In genomic region chr5:159089675-159090074, GRCh38 we compare ENCODE assay signal across 17 cellular contexts. TPM values are rescaled to one million over a fixed set of nuclear protein-coding genes. Genes with fewer than 3 reads are reported as not detected.
DNase-seq lines count a peak whose midpoint lies in the region; ATAC-seq, FAIRE-seq and TF ChIP-seq lines count a peak whose summit lies in the region.
"Had no signal": no experiment of that assay in that cellular context is flagged by ENCODE, and none has a peak within 500 bp of the region (broad histone marks: within the 10 kb centered on the region; RNA-seq: fewer than 3 reads in every experiment).

No MANE protein-coding gene starts in this region.

- H3F3A ChIP-seq in neural cell (ENCODE audit: insufficient read depth, low read length, poor library complexity, severe bottlenecking) (no peaks in the 10 kb centered on the region), GM23248 (ENCODE audit: insufficient read depth) (no peaks in the 10 kb centered on the region)

- CTCF ChIA-PET in HepG2 (lab: Yijun Ruan, JAX; ENCODE audit: low intra/inter-chr PET ratio, low total read pairs): no interaction called here

- no peaks in the 10 kb centered on the region for H3K9me2 ChIP-seq in neural cell (ENCODE audit: insufficient read depth, low read length)
- H3K9me2 ChIP-seq in GM23248 (ENCODE audit: insufficient read depth): no peaks in the 10 kb centered on the region

- no peaks in the 10 kb centered on the region for H3K4me1 ChIP-seq in HepG2 (ENCODE audit: insufficient read depth, low read length)
- no peaks in the 10 kb centered on the region for H3K4me1 ChIP-seq in right lobe of liver
- peaks cover 4 to 24% of the 10 kb centered on the region in 2 donors for H3K4me1 ChIP-seq in ascending aorta
- peaks cover 13% of the 10 kb centered on the region for H3K4me1 ChIP-seq in GM23248 (ENCODE audit: insufficient read depth)

- TF ChIP-seq EP300 in HepG2 (IDR thresholded peaks at IDR 0.05; ENCODE audit: low read depth in 2 of 2, low read length in 2 of 2) (no peak), HepG2 (CRISPR knock-in tag; IDR thresholded peaks at IDR 0.05; ENCODE audit: borderline replicate concordance) (no peak), neural cell (conservative IDR thresholded peaks at IDR 0.05; ENCODE audit: poor library complexity, severe bottlenecking) (no peak)

- H3K9me3 ChIP-seq in HepG2 (ENCODE audit: low read length) (no peaks in the 10 kb centered on the region), right lobe of liver (no peaks in the 10 kb centered on the region), ascending aorta (no peaks in the 10 kb centered on the region), neural cell (ENCODE audit: low read length) (no peaks in the 10 kb centered on the region), GM23248 (ENCODE audit: low read depth) (no peaks in the 10 kb centered on the region)

- ATAC-seq in HepG2 (no peak), right lobe of liver (no peak), HG03521 (IDR thresholded peaks at IDR 0.05; ENCODE audit: unreplicated experiment) (no peak), HG02759 (IDR thresholded peaks at IDR 0.05; ENCODE audit: unreplicated experiment) (no peak)

- POLR2A ChIA-PET in HepG2 (lab: Yijun Ruan, JAX): no interaction called here

- no peak overlapping the region for H3K9ac ChIP-seq in HepG2 (ENCODE audit: insufficient read depth, low read depth, low read length)
- H3K9ac ChIP-seq in neural cell (ENCODE audit: low read length): no peak overlapping the region
- no peak overlapping the region for H3K9ac ChIP-seq in GM23248

- H2AFZ ChIP-seq in HepG2 (ENCODE audit: low read length) (no peak overlapping the region), neural cell (ENCODE audit: low read depth, low read length) (no peak overlapping the region), GM23248 (no peak overlapping the region)

- BruUV-seq in HepG2 (replicated peaks; lab: Mats Ljungman, UMichigan): no TSS peak

- no peak overlapping the region for H3K27ac ChIP-seq in HepG2 (ENCODE audit: extremely low read length, insufficient read depth, low read length)
- H3K27ac ChIP-seq in right lobe of liver: no peak overlapping the region
- peak overlapping the region; percentile 42 to 97 for H3K27ac ChIP-seq in ascending aorta
- H3K27ac ChIP-seq in neural cell (ENCODE audit: low read length): no peak overlapping the region
- no peak overlapping the region for H3K27ac ChIP-seq in GM23248
- H3K27ac ChIP-seq: HL-60 had no signal

- intact Hi-C loops in HepG2 (cut with micrococcal nuclease; ENCODE audit: unreplicated experiment) (no loop called here), right lobe of liver (cut with DNase I) (no loop called here), ascending aorta (cut with DNase I) (no loop called here)

- in situ Hi-C loops in HepG2 (cut with HindIII; ENCODE audit: extremely low pct_ligation_motif_present, low pct_unique_long_range_greater_than_20kb): no loop called here
- in situ Hi-C loops in GM23248 (cut with MboI): no loop called here

- FAIRE-seq in HepG2 (lab: Jason Lieb, UNC) (no peak), RCC 7860 (lab: Jason Lieb, UNC) (no peak)
- FAIRE-seq: HTR-8/SVneo had no signal

- TF ChIP-seq RAD21 in HepG2 (CRISPR knock-in tag; IDR thresholded peaks at IDR 0.05): no peak
- no peak for TF ChIP-seq RAD21 in neural cell (conservative IDR thresholded peaks at IDR 0.05)

- H4K20me1 ChIP-seq in HepG2 (ENCODE audit: insufficient read depth, low read length): no peaks in the 10 kb centered on the region
- peaks cover 7% of the 10 kb centered on the region for H4K20me1 ChIP-seq in neural cell (ENCODE audit: insufficient read depth)
- no peaks in the 10 kb centered on the region for H4K20me1 ChIP-seq in GM23248 (ENCODE audit: insufficient read depth)

- H3K79me2 ChIP-seq in HepG2 (ENCODE audit: insufficient read depth, low read length): no peaks in the 10 kb centered on the region
- peaks cover 94% of the 10 kb centered on the region for H3K79me2 ChIP-seq in neural cell (replicated peaks; ENCODE audit: insufficient read depth, low read length)
- peaks cover 48% of the 10 kb centered on the region for H3K79me2 ChIP-seq in GM23248 (ENCODE audit: insufficient read depth)

- H3K4me2 ChIP-seq in HepG2 (ENCODE audit: low read depth, low read length): no peak overlapping the region
- H3K4me2 ChIP-seq in neural cell (ENCODE audit: low read length): peak overlapping the region; percentile 35
- no peak overlapping the region for H3K4me2 ChIP-seq in GM23248 (ENCODE audit: unreplicated experiment)

- H3K36me3 ChIP-seq in HepG2 (replicated peaks in 1 of 2; ENCODE audit: control insufficient read depth in 1 of 2, insufficient read depth in 2 of 2, low read length in 2 of 2): no peaks in the 10 kb centered on the region
- no peaks in the 10 kb centered on the region for H3K36me3 ChIP-seq in right lobe of liver
- H3K36me3 ChIP-seq in ascending aorta: peaks cover 1 to 8% of the 10 kb centered on the region in 2 donors
- H3K36me3 ChIP-seq in neural cell (ENCODE audit: insufficient read depth, low read length): peaks cover 8% of the 10 kb centered on the region
- H3K36me3 ChIP-seq in GM23248 (ENCODE audit: low read depth): peaks cover 6% of the 10 kb centered on the region; the same call in 1 of the 2 replicates

- TF ChIP-seq POLR2A in HepG2 (IDR thresholded peaks at IDR 0.05; ENCODE audit: insufficient read depth in 1 of 2, low read depth in 2 of 2, low read length in 2 of 2): no peak
- TF ChIP-seq POLR2A in right lobe of liver (IDR thresholded peaks at IDR 0.05): no peak

- H3K4me3 ChIP-seq in HepG2 (replicated peaks in 1 of 3; ENCODE audit: insufficient read depth in 1 of 3, low read depth in 2 of 3, low read length in 3 of 3): no peak overlapping the region
- no peak overlapping the region for H3K4me3 ChIP-seq in right lobe of liver
- H3K4me3 ChIP-seq in ascending aorta: peak overlapping the region in 1 of 2 donors; percentile 77
- H3K4me3 ChIP-seq in neural cell (ENCODE audit: low read length): peak overlapping the region; percentile 48
- no peak overlapping the region for H3K4me3 ChIP-seq in GM23248

- DNase-seq in HepG2 (ENCODE audit: low spot score) (no peak), right lobe of liver (no peak), ascending aorta (ENCODE audit: low spot score in 2 of 2) (no peak), GM23248 (no peak), RCC 7860 (ENCODE audit: low spot score) (no peak)
- DNase-seq: 8988T, COR-L47, H7, NCI-H1048, NCI-H146, NCI-H2081, NCI-H748 treated with DMSO at 0.1 percent for 48 hours had no signal

- no peaks in the 10 kb centered on the region; a peak in 2 of 5 replicates for H3K27me3 ChIP-seq in HepG2 (ENCODE audit: control insufficient read depth in 1 of 2, insufficient read depth in 2 of 2, low read length in 2 of 2)
- H3K27me3 ChIP-seq in right lobe of liver: no peaks in the 10 kb centered on the region
- no peaks in the 10 kb centered on the region for H3K27me3 ChIP-seq in ascending aorta
- H3K27me3 ChIP-seq in neural cell (ENCODE audit: insufficient read depth, low read depth, low read length): peaks cover 1% of the 10 kb centered on the region
- no peaks in the 10 kb centered on the region for H3K27me3 ChIP-seq in GM23248 (replicated peaks; ENCODE audit: insufficient read depth)

- no peak for TF ChIP-seq CTCF in HepG2 (CRISPR knock-in tag; IDR thresholded peaks at IDR 0.05)
- TF ChIP-seq CTCF in right lobe of liver (IDR thresholded peaks at IDR 0.05): no peak
- no peak for TF ChIP-seq CTCF in ascending aorta (IDR thresholded peaks at IDR 0.05)
- no peak for TF ChIP-seq CTCF in neural cell (IDR thresholded peaks at IDR 0.05; ENCODE audit: poor library complexity, severe bottlenecking)

TF ChIP-seq in HepG2, 621 proteins besides CTCF, POLR2A, EP300 and RAD21 (continues in another document):
- TF ChIP-seq ATRX (CRISPR knock-in tag; IDR thresholded peaks at IDR 0.05; ENCODE audit: borderline replicate concordance): no peak
- peak; percentile 79 for TF ChIP-seq SRSF9 (IDR thresholded peaks at IDR 0.05; ENCODE audit: borderline replicate concordance, insufficient read depth, low read depth, low read length, poor library complexity, severe bottlenecking)

RNA-seq across cellular contexts. Expression of gene EBF1, which starts 10.0 kb away (rescaled TPM):
- total RNA-seq in HepG2 (2016; rRNA removed; fragmentation: Illumina TruSeq; extraction: Trizol): not detected in 2 replicates
- not detected in 2 replicates for total RNA-seq in HepG2 (2016; cell fraction: cytosol; rRNA removed; fragmentation: Illumina TruSeq; extraction: Trizol; ENCODE audit: low read depth)
- not detected in 2 replicates for total RNA-seq in HepG2 (2016; cell fraction: insoluble cytoplasmic fraction; rRNA removed; fragmentation: Illumina TruSeq; extraction: Trizol)
- not detected in 2 replicates for total RNA-seq in HepG2 (2016; cell fraction: membrane; rRNA removed; fragmentation: Illumina TruSeq; extraction: Trizol)
- not detected in 2 replicates for total RNA-seq in HepG2 (2016; cell fraction: nucleus; rRNA removed; fragmentation: Illumina TruSeq; extraction: Trizol)
- not detected in 2 replicates for polyA plus RNA-seq in HepG2 (2011; rRNA removed)
- not detected in 2 replicates for polyA plus RNA-seq in HepG2 (2011; cell fraction: cytosol; rRNA removed)
- not detected in 2 replicates for polyA plus RNA-seq in HepG2 (2011; cell fraction: nucleus; rRNA removed)
- polyA plus RNA-seq in HepG2 (2012): not detected in 2 replicates
- not detected in 2 replicates for polyA plus RNA-seq in HepG2 (2016; cell fraction: cytosol; fragmentation: Illumina TruSeq; extraction: Trizol; ENCODE audit: low read depth)
- not detected in 2 replicates for polyA plus RNA-seq in HepG2 (2016; cell fraction: insoluble cytoplasmic fraction; fragmentation: Illumina TruSeq; extraction: Trizol; ENCODE audit: low read depth)
- not detected in 2 replicates for polyA plus RNA-seq in HepG2 (2016; cell fraction: membrane; fragmentation: Illumina TruSeq; extraction: Trizol; ENCODE audit: low read depth)
- polyA plus RNA-seq in HepG2 (2016; cell fraction: nucleus; fragmentation: Illumina TruSeq; extraction: Trizol; ENCODE audit: insufficient read depth, low read depth): not detected in 2 replicates
- polyA minus RNA-seq in HepG2 (2011; rRNA and poly(A)+ RNA removed; ENCODE audit: low replicate concordance): 0.14 TPM in 1 of 2 replicates, not detected in the other
- not detected in 2 replicates for polyA minus RNA-seq in HepG2 (2011; cell fraction: cytosol; rRNA and poly(A)+ RNA removed)
- polyA minus RNA-seq in HepG2 (2011; cell fraction: nucleus; rRNA and poly(A)+ RNA removed): not detected in 2 replicates
- under 1 TPM; 0.06 to 0.51 (median 0.26) TPM for total RNA-seq in right lobe of liver
- 93.6 TPM for total RNA-seq in ascending aorta
- 96.7 and 114 TPM in 2 replicates for polyA plus RNA-seq in neural cell
- 267 and 323 TPM in 2 replicates for polyA minus RNA-seq in neural cell
- total RNA-seq in GM23248 (2014; rRNA removed; shearing (Covaris generic)): 9.7 and 16.7 TPM in 2 replicates
- polyA plus RNA-seq in GM23248 (2016; fragmentation: Nextera tagmentation; extraction: Ambion mirVana): 27.5 and 32.1 TPM in 2 replicates

Comparison
In these comparisons a context has a peak if more than half of its experiments do, and no peak if none do; other contexts are left out.
1. H3K27ac ChIP-seq: peak in ascending aorta (2 of 2); none in HepG2 (single experiment), right lobe of liver (0 of 3), neural cell (single experiment) and GM23248 (single experiment).